Comparison of ENCODE assay signal across 8 cellular contexts in genomic region chr7:12403287-12404181, GRCh38. TPM values are rescaled to one million over a fixed set of nuclear protein-coding genes. Genes with fewer than 3 reads are reported as not detected.
DNase-seq lines count a peak whose midpoint lies in the region; ATAC-seq, FAIRE-seq and TF ChIP-seq lines count a peak whose summit lies in the region.

VWDE (minus strand) TSS chr7:12403865; CDS start chr7:12403716, 149 bp downstream.

- peak within 1 kb of the TSS; percentile 88 for H3K4me3 Mint-ChIP-seq in activated T-helper 17 cell treated with anti-CD3 and anti-CD28 coated beads, Interleukin-2, amount 50 U/mL, for 72 hours
- H3K4me3 Mint-ChIP-seq in progenitor cell of endocrine pancreas (ENCODE audit: low read depth), result peak within 1 kb of the TSS; percentile 91

- peak within 1 kb of the TSS; percentile 81 for H3K4me3 ChIP-seq in NT2/D1 (ENCODE audit: insufficient read length, low read depth)

- peak; percentile 41 for ATAC-seq in GM18861 (IDR thresholded peaks at IDR 0.05; ENCODE audit: unreplicated experiment)
- peak; percentile 94 for ATAC-seq in activated T-helper 17 cell treated with anti-CD3 and anti-CD28 coated beads, Interleukin-2, amount 50 U/mL, for 72 hours (replicated peaks)
- ATAC-seq in GM18502 (IDR thresholded peaks at IDR 0.05; ENCODE audit: poor library complexity, unreplicated experiment), result no peak

- peaks cover 5% of the 10 kb centered on the region for H3K4me1 Mint-ChIP-seq in activated T-helper 17 cell treated with anti-CD3 and anti-CD28 coated beads, Interleukin-2, amount 50 U/mL, for 72 hours
- H3K4me1 Mint-ChIP-seq in progenitor cell of endocrine pancreas (ENCODE audit: low read depth), result peaks cover 6% of the 10 kb centered on the region

- FAIRE-seq in HTR-8/SVneo (lab: Jason Lieb, UNC) (peak; percentile 89), D721Med (lab: Jason Lieb, UNC) (no peak)

- peak within 1 kb of the TSS; percentile 74 for H3K27ac Mint-ChIP-seq in activated T-helper 17 cell treated with anti-CD3 and anti-CD28 coated beads, Interleukin-2, amount 50 U/mL, for 72 hours
- H3K27ac Mint-ChIP-seq in progenitor cell of endocrine pancreas, result peak within 1 kb of the TSS; percentile 61

- H3K4me1 ChIP-seq in NT2/D1 (ENCODE audit: insufficient read depth, insufficient read length), result no peaks in the 10 kb centered on the region

- H3K36me3 ChIP-seq in NT2/D1 (ENCODE audit: insufficient read depth, insufficient read length, low read length), result no peaks in the 10 kb centered on the region

- H3K9me3 ChIP-seq in NT2/D1 (ENCODE audit: insufficient read depth, low read length), result peaks cover 4% of the 10 kb centered on the region

- H3K36me3 Mint-ChIP-seq in activated T-helper 17 cell treated with anti-CD3 and anti-CD28 coated beads, Interleukin-2, amount 50 U/mL, for 72 hours (ENCODE audit: low read depth), result peaks cover 1% of the 10 kb centered on the region
- H3K36me3 Mint-ChIP-seq in progenitor cell of endocrine pancreas (ENCODE audit: insufficient read depth), result no peaks in the 10 kb centered on the region

- DNase-seq in HTR-8/SVneo (ENCODE audit: insufficient read length, low spot score) (peak; percentile 75), NT2/D1 (ENCODE audit: low read depth, low spot score) (peak; percentile 57), head of caudate nucleus (peak; percentile 35 to 88 (median 69)), progenitor cell of endocrine pancreas (ENCODE audit: low spot score, unreplicated experiment) (peak; percentile 51), D721Med (ENCODE audit: insufficient read length, low spot score) (no peak)

- H3K9me3 Mint-ChIP-seq in activated T-helper 17 cell treated with anti-CD3 and anti-CD28 coated beads, Interleukin-2, amount 50 U/mL, for 72 hours, result peaks cover 2% of the 10 kb centered on the region
- H3K9me3 Mint-ChIP-seq in progenitor cell of endocrine pancreas (ENCODE audit: low read depth), result peaks cover 4% of the 10 kb centered on the region

- intact Hi-C loops in head of caudate nucleus (cut with DNase I), result no loop called here

- peaks cover 2% of the 10 kb centered on the region for H3K27me3 Mint-ChIP-seq in activated T-helper 17 cell treated with anti-CD3 and anti-CD28 coated beads, Interleukin-2, amount 50 U/mL, for 72 hours
- peaks cover 24% of the 10 kb centered on the region for H3K27me3 Mint-ChIP-seq in progenitor cell of endocrine pancreas

- TF ChIP-seq CTCF in progenitor cell of endocrine pancreas (IDR thresholded peaks at IDR 0.05; ENCODE audit: unreplicated experiment) (peak; percentile 42), D721Med (IDR thresholded peaks at IDR 0.05; ENCODE audit: insufficient read depth, missing control alignments) (no peak)

- peaks cover 11% of the 10 kb centered on the region for H3K27me3 ChIP-seq in NT2/D1 (ENCODE audit: insufficient read depth, insufficient read length)

- peak within 1 kb of the TSS; percentile 88 for H3K9ac ChIP-seq in NT2/D1 (ENCODE audit: insufficient read length, low read depth)

RNA-seq across cellular contexts. Expression of gene VWDE, which starts in this region (rescaled TPM):
- total RNA-seq in activated T-helper 17 cell treated with anti-CD3 and anti-CD28 coated beads, Interleukin-2, amount 50 U/mL, for 72 hours, result 10 to 100 TPM in 1 of 2 donors, 1 to 10 TPM in 1; 6.1 to 10.5 TPM
- total RNA-seq in progenitor cell of endocrine pancreas, result 5.8 and 5.9 TPM in 2 replicates
